Comparison of ENCODE assay signal across 9 cellular contexts in the genomic region with DNA sequence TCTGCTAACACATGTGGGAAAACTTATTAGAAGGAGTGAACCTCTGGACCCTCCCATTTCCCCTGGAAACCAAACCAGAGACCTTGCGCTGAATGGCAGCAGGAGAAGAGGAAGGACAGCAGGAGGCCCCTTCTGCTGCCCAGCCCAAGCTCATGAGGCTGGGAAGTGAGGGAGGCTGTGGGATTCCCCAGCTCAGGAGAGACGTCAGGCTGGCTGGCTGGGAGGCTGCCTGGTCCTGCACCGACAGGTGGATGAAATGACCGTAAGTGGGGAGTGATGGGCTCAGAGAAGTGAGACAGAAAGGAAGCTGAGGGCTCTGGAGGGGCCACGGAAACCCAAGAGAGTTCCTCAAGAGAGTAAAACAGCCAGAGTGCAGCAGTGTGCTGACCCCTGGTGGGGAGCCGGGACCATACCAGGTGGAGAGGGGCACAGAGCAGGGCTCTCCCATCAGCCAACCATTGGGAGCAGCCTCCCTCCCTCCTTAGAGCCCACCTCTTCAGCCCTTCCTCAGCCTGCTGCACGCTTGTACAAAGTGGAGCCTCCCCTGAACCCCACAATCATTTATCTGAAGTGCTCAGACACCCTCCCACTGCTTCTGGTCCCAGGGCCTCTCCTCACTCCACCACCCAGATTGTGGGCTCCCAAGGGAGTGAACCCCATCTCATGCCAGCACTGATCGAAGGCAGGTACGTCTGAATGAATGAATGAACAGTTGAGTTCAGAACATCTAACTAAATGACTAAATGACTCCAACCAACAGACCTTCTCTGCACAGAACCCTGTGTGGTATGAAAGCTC. TPM values are rescaled to one million over a fixed set of nuclear protein-coding genes. Genes with fewer than 3 reads are reported as not detected.
DNase-seq lines count a peak whose midpoint lies in the region; ATAC-seq, FAIRE-seq and TF ChIP-seq lines count a peak whose summit lies in the region.
"Had no signal": no experiment of that assay in that cellular context is flagged by ENCODE, and none has a peak within 500 bp of the region (broad histone marks: within the 10 kb centered on the region; RNA-seq: fewer than 3 reads in every experiment).

No MANE protein-coding gene starts in this region.

- no peak overlapping the region for H3K4me3 ChIP-seq in Caco-2 (ENCODE audit: low read depth, low read length)
- H3K4me3 ChIP-seq in HCT116 (replicated peaks in 1 of 2; ENCODE audit: low read depth in 1 of 2, low read length in 2 of 2) = no peak overlapping the region
- H3K4me3 ChIP-seq in endothelial cell of umbilical vein (replicated peaks in 1 of 3; ENCODE audit: insufficient read depth in 1 of 3, low read depth in 1 of 3, low read length in 3 of 3) = no peak overlapping the region
- H3K4me3 ChIP-seq in neutrophil (ENCODE audit: low read depth in 1 of 2, low read length in 1 of 2) = no peak overlapping the region

- H3K79me2 ChIP-seq in HCT116 (ENCODE audit: insufficient read depth, low read length) = no peaks in the 10 kb centered on the region
- H3K79me2 ChIP-seq in endothelial cell of umbilical vein (ENCODE audit: control insufficient read depth, insufficient read depth, low read length) = no peaks in the 10 kb centered on the region

- TF ChIP-seq CTCF in Caco-2 (IDR thresholded peaks at IDR 0.05; ENCODE audit: insufficient read depth in 1 of 2, low read depth in 1 of 2, low read length in 1 of 2, severe bottlenecking in 1 of 2, unreplicated experiment in 1 of 2) (peak; percentile 80 to 96), HCT116 (IDR thresholded peaks at IDR 0.05 in 2 of 3, conservative IDR thresholded peaks at IDR 0.05 in 1 of 3; ENCODE audit: borderline replicate concordance in 1 of 3, insufficient read depth in 1 of 3, low read depth in 2 of 3, low read length in 2 of 3) (peak in 2 of 3 experiments; percentile 72 to 84; a peak in 4 of 6 replicates), endothelial cell of umbilical vein (IDR thresholded peaks at IDR 0.05; ENCODE audit: extremely low read depth in 1 of 2, insufficient read depth in 1 of 2, low read depth in 1 of 2, low read length in 2 of 2) (peak; percentile 82 to 94), neutrophil (IDR thresholded peaks at IDR 0.05) (peak; percentile 12)

- BruUV-seq in Caco-2 (replicated peaks; lab: Mats Ljungman, UMichigan) (no TSS peak), HCT116 (replicated peaks; lab: Mats Ljungman, UMichigan) (no TSS peak), endothelial cell of umbilical vein (replicated peaks; lab: Mats Ljungman, UMichigan) (no TSS peak)

- no peaks in the 10 kb centered on the region for H3K27me3 ChIP-seq in Caco-2 (replicated peaks; ENCODE audit: control insufficient read depth, insufficient read depth, low read length)
- no peaks in the 10 kb centered on the region for H3K27me3 ChIP-seq in HCT116 (ENCODE audit: insufficient read depth, low read length)
- H3K27me3 ChIP-seq in endothelial cell of umbilical vein (ENCODE audit: control insufficient read depth in 2 of 2, insufficient read depth in 2 of 2, low read length in 2 of 2) = no peaks in the 10 kb centered on the region
- peaks cover 39% of the 10 kb centered on the region for H3K27me3 ChIP-seq in neutrophil

- H3K4me1 ChIP-seq in Caco-2 (peaks cover 7% of the 10 kb centered on the region; the same call in 1 of the 2 replicates), HCT116 (ENCODE audit: control insufficient read depth in 1 of 2, insufficient read depth in 2 of 2, low read length in 2 of 2) (peaks cover 14 to 51% of the 10 kb centered on the region in 2 experiments), endothelial cell of umbilical vein (ENCODE audit: control insufficient read depth, extremely low read depth, insufficient read depth, low read length) (peaks cover 29% of the 10 kb centered on the region), neutrophil (ENCODE audit: control insufficient read depth in 1 of 2, insufficient read depth in 1 of 2, low read depth in 1 of 2, low read length in 1 of 2) (peaks cover 33 to 34% of the 10 kb centered on the region in 2 experiments)

- H4K20me1 ChIP-seq in HCT116 (ENCODE audit: insufficient read depth) (no peaks in the 10 kb centered on the region), endothelial cell of umbilical vein (replicated peaks; ENCODE audit: control insufficient read depth, extremely low read depth, insufficient read depth, low read length) (no peaks in the 10 kb centered on the region)

- RAD21 ChIA-PET in HCT116 (lab: Charles Lee; ENCODE audit: low non-redundant PET in 1 of 2, low total read pairs in 2 of 2, uncharacterized antibody in 2 of 2, unreplicated experiment in 2 of 2) = interaction anchor here (0.8 to 3.0 kb wide), 3 partner anchors 16 to 17 kb away, joined by 3 to 21 read pairs (median 5); no protein-coding TSS in a partner anchor

- peak overlapping the region; percentile 15 for H3K4me3 Mint-ChIP-seq in Caco-2 (ENCODE audit: unreplicated experiment)
- H3K4me3 Mint-ChIP-seq in activated CD8-positive, alpha-beta T cell treated with anti-CD3 and anti-CD28 coated beads, Interleukin-2, amount 10 ng/mL, durations not matched to agents 7 days and 5 days = peak overlapping the region; percentile 56

- intact Hi-C loops in Caco-2 (cut with micrococcal nuclease; ENCODE audit: unreplicated experiment) = loop anchor here (1.0 kb wide), 2 partner anchors 16 to 125 kb away; no protein-coding TSS in a partner anchor
- intact Hi-C loops in HCT116 (cut with micrococcal nuclease) = loop anchor here (1.0 to 5.0 kb wide), 2 partner anchors 27 to 128 kb away; no protein-coding TSS in a partner anchor
- intact Hi-C loops in endothelial cell of umbilical vein (cut with micrococcal nuclease) = loop anchor here (1.0 kb wide), 4 partner anchors 10 to 128 kb away; no protein-coding TSS in a partner anchor

- H3K9me3 ChIP-seq in Caco-2 (no peaks in the 10 kb centered on the region), HCT116 (ENCODE audit: control insufficient read depth in 1 of 2, insufficient read depth in 1 of 2, low read depth in 1 of 2, low read length in 2 of 2) (no peaks in the 10 kb centered on the region), endothelial cell of umbilical vein (replicated peaks; ENCODE audit: control insufficient read depth, insufficient read depth, low read length) (no peaks in the 10 kb centered on the region), neutrophil (no peaks in the 10 kb centered on the region)

- no peaks in the 10 kb centered on the region for H3K9me3 Mint-ChIP-seq in Caco-2 (ENCODE audit: unreplicated experiment)
- no peaks in the 10 kb centered on the region for H3K9me3 Mint-ChIP-seq in activated CD8-positive, alpha-beta T cell treated with anti-CD3 and anti-CD28 coated beads, Interleukin-2, amount 10 ng/mL, durations not matched to agents 7 days and 5 days (ENCODE audit: insufficient read depth)

- H3K9me1 ChIP-seq in endothelial cell of umbilical vein (replicated peaks; ENCODE audit: control insufficient read depth, extremely low read depth, insufficient read depth, low read length) = no peaks in the 10 kb centered on the region

- CTCF ChIA-PET in Caco-2 (lab: Charles Lee) (interaction anchor here (0.9 to 6.0 kb wide), 11 partner anchors 9 to 127 kb away, joined by 3 to 54 read pairs (median 12); no protein-coding TSS in a partner anchor), HCT116 (lab: Charles Lee) (interaction anchor here (0.8 to 7.9 kb wide), 12 partner anchors 9 to 626 kb away, joined by 3 to 137 read pairs (median 4); partner anchors contain the start of gene TAMALIN), endothelial cell of umbilical vein (lab: Charles Lee) (interaction anchor here (0.5 to 13.1 kb wide), 19 partner anchors 8 to 487 kb away, joined by 3 to 946 read pairs (median 4); partner anchors contain the start of genes NR4A1 and TAMALIN)
- CTCF ChIA-PET in activated CD8-positive, alpha-beta T cell treated with anti-CD3 and anti-CD28 coated beads, Interleukin-2, amount 10 ng/mL, durations not matched to agents 7 days and 5 days (lab: Charles Lee) = interaction anchor here (0.7 to 14.5 kb wide), 21 partner anchors 13 to 1488 kb away, joined by 3 to 486 read pairs (median 5); partner anchors contain the start of genes ATG101, SMIM41 and TAMALIN

- TF ChIP-seq POLR2A in HCT116 (IDR thresholded peaks at IDR 0.05; ENCODE audit: borderline replicate concordance, extremely low read depth, insufficient read depth, insufficient read length) (no peak), endothelial cell of umbilical vein (IDR thresholded peaks at IDR 0.05; ENCODE audit: low read depth, low read length) (no peak)

- H3K4me1 Mint-ChIP-seq in Caco-2 (ENCODE audit: low read depth, unreplicated experiment) = peaks cover 29% of the 10 kb centered on the region
- peaks cover 48% of the 10 kb centered on the region for H3K4me1 Mint-ChIP-seq in activated CD8-positive, alpha-beta T cell treated with anti-CD3 and anti-CD28 coated beads, Interleukin-2, amount 10 ng/mL, durations not matched to agents 7 days and 5 days (ENCODE audit: low read depth)

- POLR2A ChIA-PET in Caco-2 (lab: Charles Lee) (interaction anchor here (0.6 kb wide), 1 partner anchor 17 kb away, joined by 3 read pairs; no protein-coding TSS in a partner anchor), HCT116 (lab: Charles Lee) (no interaction called here), endothelial cell of umbilical vein (lab: Charles Lee) (interaction anchor here (3.3 to 12.4 kb wide), 2 partner anchors 11 to 15 kb away, joined by 30 to 221 read pairs; partner anchors contain the start of gene TAMALIN)
- POLR2A ChIA-PET in activated CD8-positive, alpha-beta T cell treated with anti-CD3 and anti-CD28 coated beads, Interleukin-2, amount 10 ng/mL, durations not matched to agents 7 days and 5 days (lab: Charles Lee) = interaction anchor here (0.8 to 1.3 kb wide), 2 partner anchors 14 to 18 kb away, joined by 3 to 4 read pairs; no protein-coding TSS in a partner anchor

- DNase-seq in Caco-2 = peak; percentile 79 to 83
- no peak for DNase-seq in HCT116 (ENCODE audit: low read depth, low spot score)
- DNase-seq in NCI-H526 treated with DMSO at 0.1 percent for 48 hours (lab: John Stamatoyannopoulos, UW) = peak; percentile 70
- DNase-seq in activated CD8-positive, alpha-beta T cell treated with anti-CD3 and anti-CD28 coated beads, Interleukin-2, amount 10 ng/mL, durations not matched to agents 7 days and 5 days = peak; percentile 84
- DNase-seq in endothelial cell of umbilical vein (ENCODE audit: low read depth, low spot score) = peak; percentile 66

- H3K27me3 Mint-ChIP-seq in Caco-2 (ENCODE audit: insufficient read depth, unreplicated experiment) = no peaks in the 10 kb centered on the region
- H3K27me3 Mint-ChIP-seq in activated CD8-positive, alpha-beta T cell treated with anti-CD3 and anti-CD28 coated beads, Interleukin-2, amount 10 ng/mL, durations not matched to agents 7 days and 5 days (ENCODE audit: low read depth) = peaks cover 2% of the 10 kb centered on the region

- ATAC-seq in HCT116 (peak; percentile 27), GM19397 (IDR thresholded peaks at IDR 0.05; ENCODE audit: unreplicated experiment) (no peak), GM19467 (IDR thresholded peaks at IDR 0.05; ENCODE audit: unreplicated experiment) (no peak)
- ATAC-seq in activated CD8-positive, alpha-beta T cell treated with anti-CD3 and anti-CD28 coated beads, Interleukin-2, amount 10 ng/mL, durations not matched to agents 7 days and 5 days = peak; percentile 31

- peak overlapping the region; percentile 14 for H3K27ac Mint-ChIP-seq in Caco-2 (ENCODE audit: unreplicated experiment)
- H3K27ac Mint-ChIP-seq in activated CD8-positive, alpha-beta T cell treated with anti-CD3 and anti-CD28 coated beads, Interleukin-2, amount 10 ng/mL, durations not matched to agents 7 days and 5 days = peak overlapping the region; percentile 74

- H2AFZ ChIP-seq in HCT116 (ENCODE audit: low read depth, low read length, poor library complexity, severe bottlenecking) = no peak overlapping the region
- peak overlapping the region; percentile 67 for H2AFZ ChIP-seq in endothelial cell of umbilical vein (ENCODE audit: low read depth, low read length)

- dilution Hi-C loops in endothelial cell of umbilical vein (cut with MboI; ENCODE audit: extremely low pct_ligation_motif_present, low sequenced_read_pairs) = no loop called here

- peak; percentile 85 for FAIRE-seq in endothelial cell of umbilical vein (lab: Jason Lieb, UNC)

- no peak overlapping the region for H3K27ac ChIP-seq in HCT116 (ENCODE audit: low read depth, low read length)
- H3K27ac ChIP-seq in endothelial cell of umbilical vein (ENCODE audit: insufficient read depth, low read depth, low read length) = no peak overlapping the region
- no peak overlapping the region for H3K27ac ChIP-seq in neutrophil

- H3K36me3 ChIP-seq in Caco-2 (ENCODE audit: control insufficient read depth, insufficient read depth, low read length) = no peaks in the 10 kb centered on the region
- H3K36me3 ChIP-seq in HCT116 (ENCODE audit: control insufficient read depth in 1 of 2, insufficient read depth in 2 of 2, low read length in 2 of 2) = no peaks in the 10 kb centered on the region
- peaks cover 0 to 5% of the 10 kb centered on the region in 2 experiments for H3K36me3 ChIP-seq in endothelial cell of umbilical vein (ENCODE audit: control insufficient read depth in 2 of 2, extremely low read depth in 1 of 2, insufficient read depth in 2 of 2, low read length in 2 of 2)
- H3K36me3 ChIP-seq in neutrophil = no peaks in the 10 kb centered on the region

- TF ChIP-seq RAD21 in HCT116 (IDR thresholded peaks at IDR 0.05; ENCODE audit: low read depth) = no peak

- H3K9ac ChIP-seq in HCT116 (ENCODE audit: low read length) = no peak overlapping the region
- no peak overlapping the region for H3K9ac ChIP-seq in endothelial cell of umbilical vein (replicated peaks; ENCODE audit: extremely low read depth, insufficient read depth, low read length)

- H3K36me3 Mint-ChIP-seq in Caco-2 (ENCODE audit: insufficient read depth, unreplicated experiment) = peaks cover 24% of the 10 kb centered on the region
- no peaks in the 10 kb centered on the region for H3K36me3 Mint-ChIP-seq in activated CD8-positive, alpha-beta T cell treated with anti-CD3 and anti-CD28 coated beads, Interleukin-2, amount 10 ng/mL, durations not matched to agents 7 days and 5 days (ENCODE audit: low read depth)

- 0 out of 2 replicates have a peak overlapping the region, but pooled peaks have one; percentile 14 for H3K4me2 ChIP-seq in HCT116 (ENCODE audit: low read length)
- H3K4me2 ChIP-seq in endothelial cell of umbilical vein (ENCODE audit: insufficient read depth, low read length) = no peak overlapping the region

- no peaks in the 10 kb centered on the region for H3K9me2 ChIP-seq in HCT116 (ENCODE audit: insufficient read depth)

RNA-seq across cellular contexts. Expression of gene TAMALIN, which starts 14.0 kb away (rescaled TPM):
- 3.7 and 4.1 TPM in 2 replicates for total RNA-seq in Caco-2 (2022)
- total RNA-seq in HCT116 (2021; ENCODE audit: unreplicated experiment) = 1.1 TPM
- polyA plus RNA-seq in HCT116 (2012) = 0.33 and 0.36 TPM in 2 replicates
- 10 to 100 TPM; 11.0 to 12.5 TPM for total RNA-seq in activated CD8-positive, alpha-beta T cell treated with anti-CD3 and anti-CD28 coated beads, Interleukin-2, amount 10 ng/mL, durations not matched to agents 7 days and 5 days
- 87.5 and 88.4 TPM in 2 replicates for total RNA-seq in endothelial cell of umbilical vein
- 50.0 and 53.3 TPM in 2 replicates for polyA plus RNA-seq in endothelial cell of umbilical vein
- 42.2 and 64.7 TPM in 2 replicates for polyA plus RNA-seq in endothelial cell of umbilical vein (2011; cell fraction: cytosol; rRNA removed)
- 85.1 and 86.5 TPM in 2 replicates for polyA plus RNA-seq in endothelial cell of umbilical vein (2011; cell fraction: nucleus; rRNA removed)
- 68.4 and 77.9 TPM in 2 replicates for polyA plus RNA-seq in endothelial cell of umbilical vein (2012)
- 42.6 and 64.3 TPM in 2 replicates for polyA minus RNA-seq in endothelial cell of umbilical vein
- 0.51 TPM for polyA minus RNA-seq in endothelial cell of umbilical vein (2011; cell fraction: cytosol; rRNA and poly(A)+ RNA removed)
- 27.5 and 38.0 TPM in 2 replicates for polyA minus RNA-seq in endothelial cell of umbilical vein (2011; cell fraction: nucleus; rRNA and poly(A)+ RNA removed)

RNA-seq across cellular contexts. Expression of gene NR4A1, which starts 30.5 kb away (rescaled TPM):
- total RNA-seq in Caco-2 (2022) (37.9 and 41.8 TPM in 2 replicates), HCT116 (2021; ENCODE audit: unreplicated experiment) (35.3 TPM), endothelial cell of umbilical vein (6.8 and 10.2 TPM in 2 replicates)
- 117 and 343 TPM in 2 replicates for polyA plus RNA-seq in HCT116 (2012)
- total RNA-seq in activated CD8-positive, alpha-beta T cell treated with anti-CD3 and anti-CD28 coated beads, Interleukin-2, amount 10 ng/mL, durations not matched to agents 7 days and 5 days = 1 to 10 TPM; 4.3 to 5.6 TPM
- polyA plus RNA-seq in endothelial cell of umbilical vein = 13.4 and 18.2 TPM in 2 replicates
- polyA plus RNA-seq in endothelial cell of umbilical vein (2011; cell fraction: cytosol; rRNA removed) = 7.8 and 14.6 TPM in 2 replicates
- 58.3 and 72.6 TPM in 2 replicates for polyA plus RNA-seq in endothelial cell of umbilical vein (2011; cell fraction: nucleus; rRNA removed)
- 10.3 and 10.5 TPM in 2 replicates for polyA plus RNA-seq in endothelial cell of umbilical vein (2012)
- 3.8 and 7.3 TPM in 2 replicates for polyA minus RNA-seq in endothelial cell of umbilical vein
- 70.1 TPM for polyA minus RNA-seq in endothelial cell of umbilical vein (2011; cell fraction: cytosol; rRNA and poly(A)+ RNA removed)
- 26.7 and 42.7 TPM in 2 replicates for polyA minus RNA-seq in endothelial cell of umbilical vein (2011; cell fraction: nucleus; rRNA and poly(A)+ RNA removed)

RNA-seq across cellular contexts. Expression of gene ATG101, which starts 49.0 kb away (rescaled TPM):
- total RNA-seq in Caco-2 (2022) (67.2 and 78.0 TPM in 2 replicates), HCT116 (2021; ENCODE audit: unreplicated experiment) (49.2 TPM), endothelial cell of umbilical vein (41.6 and 43.3 TPM in 2 replicates)
- polyA plus RNA-seq in HCT116 (2012) = 69.2 and 101 TPM in 2 replicates
- total RNA-seq in activated CD8-positive, alpha-beta T cell treated with anti-CD3 and anti-CD28 coated beads, Interleukin-2, amount 10 ng/mL, durations not matched to agents 7 days and 5 days = 10 to 100 TPM; 28.8 to 31.1 TPM
- polyA plus RNA-seq in endothelial cell of umbilical vein = 67.5 and 78.4 TPM in 2 replicates
- 82.7 and 95.4 TPM in 2 replicates for polyA plus RNA-seq in endothelial cell of umbilical vein (2011; cell fraction: cytosol; rRNA removed)
- 56.4 and 61.2 TPM in 2 replicates for polyA plus RNA-seq in endothelial cell of umbilical vein (2011; cell fraction: nucleus; rRNA removed)
- 48.8 and 54.3 TPM in 2 replicates for polyA plus RNA-seq in endothelial cell of umbilical vein (2012)
- 51.6 and 70.4 TPM in 2 replicates for polyA minus RNA-seq in endothelial cell of umbilical vein
- polyA minus RNA-seq in endothelial cell of umbilical vein (2011; cell fraction: cytosol; rRNA and poly(A)+ RNA removed) = 44.9 TPM
- 18.7 and 25.5 TPM in 2 replicates for polyA minus RNA-seq in endothelial cell of umbilical vein (2011; cell fraction: nucleus; rRNA and poly(A)+ RNA removed)

RNA-seq across cellular contexts. Expression of gene SMIM41, which starts 58.8 kb away (rescaled TPM):
- total RNA-seq in Caco-2 (2022) (not detected in 2 replicates), HCT116 (2021; ENCODE audit: unreplicated experiment) (not detected), endothelial cell of umbilical vein (not detected in 2 replicates)
- polyA plus RNA-seq in HCT116 (2012) = not detected in 2 replicates
- not detected for total RNA-seq in activated CD8-positive, alpha-beta T cell treated with anti-CD3 and anti-CD28 coated beads, Interleukin-2, amount 10 ng/mL, durations not matched to agents 7 days and 5 days
- not detected in 2 replicates for polyA plus RNA-seq in endothelial cell of umbilical vein
- polyA plus RNA-seq in endothelial cell of umbilical vein (2011; cell fraction: cytosol; rRNA removed) = not detected in 2 replicates
- polyA plus RNA-seq in endothelial cell of umbilical vein (2011; cell fraction: nucleus; rRNA removed) = not detected in 2 replicates
- not detected in 2 replicates for polyA plus RNA-seq in endothelial cell of umbilical vein (2012)
- polyA minus RNA-seq in endothelial cell of umbilical vein = not detected in 2 replicates
- not detected for polyA minus RNA-seq in endothelial cell of umbilical vein (2011; cell fraction: cytosol; rRNA and poly(A)+ RNA removed)
- not detected in 2 replicates for polyA minus RNA-seq in endothelial cell of umbilical vein (2011; cell fraction: nucleus; rRNA and poly(A)+ RNA removed)
- total RNA-seq: T-helper 2 cell treated with Interferon-gamma antibody and Interleukin-4, amounts not matched to agents 100 ng/mL and 5 ng/mL, for 36 hours had no signal

Comparison
In these comparisons a context has a peak if more than half of its experiments do, and no peak if none do; other contexts are left out.
1. CTCF ChIP-seq: peak in every context shown above with its lines; median percentile 88 in Caco-2; 88 in endothelial cell of umbilical vein; 78 in HCT116; 12 in neutrophil.
2. ATAC-seq: peak in HCT116 (single experiment) and activated CD8-positive, alpha-beta T cell treated with anti-CD3 and anti-CD28 coated beads, Interleukin-2, amount 10 ng/mL, durations not matched to agents 7 days and 5 days (single experiment); none in GM19397 (single experiment) and GM19467 (single experiment).